Comparison of ENCODE assay signal across 2 cellular contexts in the genomic region with DNA sequence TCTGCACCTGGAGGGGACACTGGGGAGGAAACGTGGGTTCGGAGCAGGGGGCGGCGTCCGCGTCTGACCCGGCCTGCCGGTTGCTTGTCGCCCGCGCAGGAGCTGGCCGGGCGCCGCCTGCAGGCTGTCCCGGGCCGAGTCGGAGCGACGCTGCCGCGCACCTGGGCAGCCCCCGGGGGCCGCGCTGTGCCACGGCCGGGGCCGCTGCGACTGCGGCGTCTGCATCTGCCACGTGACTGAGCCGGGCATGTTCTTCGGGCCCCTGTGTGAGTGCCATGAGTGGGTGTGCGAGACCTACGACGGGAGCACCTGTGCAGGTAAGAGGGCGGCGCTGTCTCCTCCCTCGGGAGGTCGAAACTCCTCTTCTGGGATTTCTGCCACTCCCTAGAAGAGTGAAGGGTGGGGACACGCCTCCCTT.
TF ChIP-seq lines count a peak whose summit lies in the region.

No MANE protein-coding gene starts in this region.

TF ChIP-seq in GM23338, 12 proteins besides CTCF, POLR2A, EP300 and RAD21:
- TF ChIP-seq NANOG (IDR thresholded peaks at IDR 0.05; ENCODE audit: borderline replicate concordance), result no peak

TF ChIP-seq in WTC11, 78 proteins besides CTCF, POLR2A, EP300 and RAD21:
- TF ChIP-seq MXD4 (CRISPR knock-in tag; IDR thresholded peaks at IDR 0.05; ENCODE audit: borderline replicate concordance) (no peak), TP53 (CRISPR knock-in tag; IDR thresholded peaks at IDR 0.05) (0 out of 2 replicates have a peak, but pooled peaks have one; percentile 47), NFE2L1 (CRISPR knock-in tag; IDR thresholded peaks at IDR 0.05) (no peak), TEAD4 (CRISPR knock-in tag; IDR thresholded peaks at IDR 0.05) (no peak), RELA (CRISPR knock-in tag; IDR thresholded peaks at IDR 0.05; ENCODE audit: borderline replicate concordance) (no peak)
- TF ChIP-seq, protein P1, sequence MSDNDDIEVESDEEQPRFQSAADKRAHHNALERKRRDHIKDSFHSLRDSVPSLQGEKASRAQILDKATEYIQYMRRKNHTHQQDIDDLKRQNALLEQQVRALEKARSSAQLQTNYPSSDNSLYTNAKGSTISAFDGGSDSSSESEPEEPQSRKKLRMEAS (CRISPR knock-in tag; IDR thresholded peaks at IDR 0.05), result peak; percentile 60; the same call in 1 of the 2 replicates
- TF ChIP-seq, protein P2, sequence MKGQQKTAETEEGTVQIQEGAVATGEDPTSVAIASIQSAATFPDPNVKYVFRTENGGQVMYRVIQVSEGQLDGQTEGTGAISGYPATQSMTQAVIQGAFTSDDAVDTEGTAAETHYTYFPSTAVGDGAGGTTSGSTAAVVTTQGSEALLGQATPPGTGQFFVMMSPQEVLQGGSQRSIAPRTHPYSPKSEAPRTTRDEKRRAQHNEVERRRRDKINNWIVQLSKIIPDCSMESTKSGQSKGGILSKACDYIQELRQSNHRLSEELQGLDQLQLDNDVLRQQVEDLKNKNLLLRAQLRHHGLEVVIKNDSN (CRISPR knock-in tag; IDR thresholded peaks at IDR 0.05), result peak; percentile 77
- TF ChIP-seq, protein P3, sequence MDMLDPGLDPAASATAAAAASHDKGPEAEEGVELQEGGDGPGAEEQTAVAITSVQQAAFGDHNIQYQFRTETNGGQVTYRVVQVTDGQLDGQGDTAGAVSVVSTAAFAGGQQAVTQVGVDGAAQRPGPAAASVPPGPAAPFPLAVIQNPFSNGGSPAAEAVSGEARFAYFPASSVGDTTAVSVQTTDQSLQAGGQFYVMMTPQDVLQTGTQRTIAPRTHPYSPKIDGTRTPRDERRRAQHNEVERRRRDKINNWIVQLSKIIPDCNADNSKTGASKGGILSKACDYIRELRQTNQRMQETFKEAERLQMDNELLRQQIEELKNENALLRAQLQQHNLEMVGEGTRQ (CRISPR knock-in tag; IDR thresholded peaks at IDR 0.05), result peak; percentile 87
- TF ChIP-seq, protein P4, sequence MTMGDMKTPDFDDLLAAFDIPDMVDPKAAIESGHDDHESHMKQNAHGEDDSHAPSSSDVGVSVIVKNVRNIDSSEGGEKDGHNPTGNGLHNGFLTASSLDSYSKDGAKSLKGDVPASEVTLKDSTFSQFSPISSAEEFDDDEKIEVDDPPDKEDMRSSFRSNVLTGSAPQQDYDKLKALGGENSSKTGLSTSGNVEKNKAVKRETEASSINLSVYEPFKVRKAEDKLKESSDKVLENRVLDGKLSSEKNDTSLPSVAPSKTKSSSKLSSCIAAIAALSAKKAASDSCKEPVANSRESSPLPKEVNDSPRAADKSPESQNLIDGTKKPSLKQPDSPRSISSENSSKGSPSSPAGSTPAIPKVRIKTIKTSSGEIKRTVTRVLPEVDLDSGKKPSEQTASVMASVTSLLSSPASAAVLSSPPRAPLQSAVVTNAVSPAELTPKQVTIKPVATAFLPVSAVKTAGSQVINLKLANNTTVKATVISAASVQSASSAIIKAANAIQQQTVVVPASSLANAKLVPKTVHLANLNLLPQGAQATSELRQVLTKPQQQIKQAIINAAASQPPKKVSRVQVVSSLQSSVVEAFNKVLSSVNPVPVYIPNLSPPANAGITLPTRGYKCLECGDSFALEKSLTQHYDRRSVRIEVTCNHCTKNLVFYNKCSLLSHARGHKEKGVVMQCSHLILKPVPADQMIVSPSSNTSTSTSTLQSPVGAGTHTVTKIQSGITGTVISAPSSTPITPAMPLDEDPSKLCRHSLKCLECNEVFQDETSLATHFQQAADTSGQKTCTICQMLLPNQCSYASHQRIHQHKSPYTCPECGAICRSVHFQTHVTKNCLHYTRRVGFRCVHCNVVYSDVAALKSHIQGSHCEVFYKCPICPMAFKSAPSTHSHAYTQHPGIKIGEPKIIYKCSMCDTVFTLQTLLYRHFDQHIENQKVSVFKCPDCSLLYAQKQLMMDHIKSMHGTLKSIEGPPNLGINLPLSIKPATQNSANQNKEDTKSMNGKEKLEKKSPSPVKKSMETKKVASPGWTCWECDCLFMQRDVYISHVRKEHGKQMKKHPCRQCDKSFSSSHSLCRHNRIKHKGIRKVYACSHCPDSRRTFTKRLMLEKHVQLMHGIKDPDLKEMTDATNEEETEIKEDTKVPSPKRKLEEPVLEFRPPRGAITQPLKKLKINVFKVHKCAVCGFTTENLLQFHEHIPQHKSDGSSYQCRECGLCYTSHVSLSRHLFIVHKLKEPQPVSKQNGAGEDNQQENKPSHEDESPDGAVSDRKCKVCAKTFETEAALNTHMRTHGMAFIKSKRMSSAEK (CRISPR knock-in tag; IDR thresholded peaks at IDR 0.05; ENCODE audit: borderline replicate concordance), result no peak
